ENCODE assay signal across 32 cellular contexts in the genomic region with DNA sequence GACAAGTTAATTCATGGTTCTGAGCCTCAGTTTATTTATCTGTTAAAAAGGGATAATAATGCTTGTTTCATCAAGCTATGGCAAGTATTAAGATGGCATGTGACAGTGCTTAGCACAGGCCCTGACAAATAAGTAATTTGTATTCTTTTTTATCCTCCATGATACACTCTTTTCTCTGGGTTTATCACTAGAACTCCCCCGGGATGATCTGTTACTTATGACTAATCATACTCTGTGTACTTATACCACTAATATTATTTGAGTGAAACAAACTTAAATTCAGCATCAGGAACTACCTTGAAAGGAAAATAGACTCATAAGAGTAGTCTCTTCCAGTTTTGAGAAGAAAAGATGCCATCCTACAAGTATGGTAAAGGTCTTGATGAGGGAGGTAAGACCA.
"Had no signal": no experiment of that assay in that cellular context is flagged by ENCODE, and none has a peak within 500 bp of the region (broad histone marks: within the 10 kb centered on the region; RNA-seq: fewer than 3 reads in every experiment).

No MANE protein-coding gene starts in this region.

- H3K27me3 Mint-ChIP-seq: activated CD4-positive, alpha-beta T cell treated with anti-CD3 and anti-CD28 coated beads for 36 hours; activated CD4-positive, alpha-beta T cell treated with anti-CD3 and anti-CD28 coated beads, Interleukin-2, amount 10 ng/mL, durations not matched to agents 24 days and 14 days; activated CD8-positive, alpha-beta T cell treated with anti-CD3 and anti-CD28 coated beads for 36 hours; activated naive CD4-positive, alpha-beta T cell treated with anti-CD3 and anti-CD28 coated beads, Interleukin-2, amount 50 U/mL, for 24 hours; activated naive CD8-positive, alpha-beta T cell treated with anti-CD3 and anti-CD28 coated beads for 36 hours; activated naive CD8-positive, alpha-beta T cell treated with anti-CD3 and anti-CD28 coated beads, Interleukin-2, amount 50 U/mL, for 24 hours; brain; T-helper 17 cell had no signal

- H3K4me3 Mint-ChIP-seq: activated CD4-positive, alpha-beta T cell treated with anti-CD3 and anti-CD28 coated beads for 36 hours; activated CD4-positive, alpha-beta T cell treated with anti-CD3 and anti-CD28 coated beads, Interleukin-2, amount 10 ng/mL, durations not matched to agents 24 days and 14 days; activated CD8-positive, alpha-beta T cell treated with anti-CD3 and anti-CD28 coated beads for 36 hours; activated naive CD4-positive, alpha-beta T cell treated with anti-CD3 and anti-CD28 coated beads for 36 hours; activated naive CD4-positive, alpha-beta T cell treated with anti-CD3 and anti-CD28 coated beads, Interleukin-2, amount 50 U/mL, for 24 hours; activated naive CD8-positive, alpha-beta T cell treated with anti-CD3 and anti-CD28 coated beads for 36 hours; activated naive CD8-positive, alpha-beta T cell treated with anti-CD3 and anti-CD28 coated beads, Interleukin-2, amount 50 U/mL, for 24 hours; activated T-cell treated with anti-CD3 and anti-CD28 coated beads, Interleukin-2, amount 50 U/mL, for 4 hours; brain; T-helper 17 cell had no signal

- H3K36me3 ChIP-seq: adrenal gland, breast epithelium, cardiac muscle cell, colonic mucosa, esophagus squamous epithelium, gastrocnemius medialis, heart left ventricle had no signal

- H3K4me3 ChIP-seq: adrenal gland, breast epithelium, cardiac muscle cell, colonic mucosa, esophagus squamous epithelium, gastrocnemius medialis, heart left ventricle had no signal

- H3K36me3 Mint-ChIP-seq: activated naive CD4-positive, alpha-beta T cell treated with anti-CD3 and anti-CD28 coated beads, Interleukin-2, amount 50 U/mL, for 24 hours; activated naive CD8-positive, alpha-beta T cell treated with anti-CD3 and anti-CD28 coated beads for 36 hours; brain had no signal

- ATAC-seq: activated CD4-positive, alpha-beta T cell treated with anti-CD3 and anti-CD28 coated beads for 36 hours; activated CD8-positive, alpha-beta T cell treated with anti-CD3 and anti-CD28 coated beads for 36 hours; activated naive CD8-positive, alpha-beta T cell treated with anti-CD3 and anti-CD28 coated beads, Interleukin-2, amount 50 U/mL, for 24 hours; activated T-cell treated with anti-CD3 and anti-CD28 coated beads, Interleukin-2, amount 50 U/mL, for 4 hours; gastrocnemius medialis; heart left ventricle; T-helper 17 cell had no signal

- H3K27ac ChIP-seq: adrenal gland, colonic mucosa, epithelial cell of prostate, esophagus squamous epithelium, foreskin keratinocyte, gastrocnemius medialis, heart left ventricle had no signal

- H3K27ac Mint-ChIP-seq: activated CD4-positive, alpha-beta T cell treated with anti-CD3 and anti-CD28 coated beads for 36 hours; activated CD4-positive, alpha-beta T cell treated with anti-CD3 and anti-CD28 coated beads, Interleukin-2, amount 10 ng/mL, durations not matched to agents 24 days and 14 days; activated CD8-positive, alpha-beta T cell treated with anti-CD3 and anti-CD28 coated beads for 36 hours; activated naive CD4-positive, alpha-beta T cell treated with anti-CD3 and anti-CD28 coated beads for 36 hours; activated naive CD4-positive, alpha-beta T cell treated with anti-CD3 and anti-CD28 coated beads, Interleukin-2, amount 50 U/mL, for 24 hours; activated naive CD8-positive, alpha-beta T cell treated with anti-CD3 and anti-CD28 coated beads for 36 hours; activated naive CD8-positive, alpha-beta T cell treated with anti-CD3 and anti-CD28 coated beads, Interleukin-2, amount 50 U/mL, for 24 hours; activated T-helper 2 cell treated with anti-CD3 and anti-CD28 coated beads, Interferon-gamma antibody, Interleukin-2, Interleukin-4, amounts not matched to agents 10 μg/mL and 5 μg/mL and 100 μg/mL, durations not matched to agents 14 hours and 24 hours and 36 hours; T-helper 17 cell had no signal

- H3K4me1 Mint-ChIP-seq: activated CD4-positive, alpha-beta T cell treated with anti-CD3 and anti-CD28 coated beads for 36 hours; activated CD4-positive, alpha-beta T cell treated with anti-CD3 and anti-CD28 coated beads, Interleukin-2, amount 10 ng/mL, durations not matched to agents 24 days and 14 days; activated naive CD4-positive, alpha-beta T cell treated with anti-CD3 and anti-CD28 coated beads, Interleukin-2, amount 50 U/mL, for 24 hours; activated naive CD8-positive, alpha-beta T cell treated with anti-CD3 and anti-CD28 coated beads for 36 hours; activated naive CD8-positive, alpha-beta T cell treated with anti-CD3 and anti-CD28 coated beads, Interleukin-2, amount 50 U/mL, for 24 hours; T-helper 17 cell had no signal

- H3K4me1 ChIP-seq: breast epithelium, gastrocnemius medialis, heart left ventricle had no signal

- DNase-seq: activated CD4-positive, alpha-beta T cell treated with anti-CD3 and anti-CD28 coated beads for 36 hours; activated CD4-positive, alpha-beta T cell treated with anti-CD3 and anti-CD28 coated beads, Interleukin-2, amount 10 ng/mL, durations not matched to agents 24 days and 14 days; activated CD4-positive, alpha-beta T cell treated with anti-CD3 and anti-CD28 coated beads, Interleukin-2, amount 50 U/mL, for 4 hours; activated CD4-positive, CD25-positive, alpha-beta regulatory T cell; activated CD4-positive, CD25-positive, alpha-beta regulatory T cell treated with anti-CD3 and anti-CD28 coated beads, Interleukin-2, amount 50 U/mL, for 72 hours; activated CD8-positive, alpha-beta memory T cell treated with anti-CD3 and anti-CD28 coated beads for 24 hours; activated CD8-positive, alpha-beta T cell treated with anti-CD3 and anti-CD28 coated beads for 36 hours; activated effector memory CD4-positive, alpha-beta T cell treated with anti-CD3 and anti-CD28 coated beads, Interleukin-2, amount 50 U/mL, for 16 hours; activated naive CD4-positive, alpha-beta T cell treated with anti-CD3 and anti-CD28 coated beads for 36 hours; activated naive CD8-positive, alpha-beta T cell treated with anti-CD3 and anti-CD28 coated beads for 36 hours; activated naive CD8-positive, alpha-beta T cell treated with anti-CD3 and anti-CD28 coated beads, Interleukin-2, amount 50 U/mL, for 24 hours; activated T-cell treated with anti-CD3 and anti-CD28 coated beads, Interleukin-2, amount 50 U/mL, for 4 hours; adrenal gland; amygdala; aorta; central memory CD4-positive, alpha-beta T cell; cerebellar nuclear complex; colonic mucosa; effector CD8-positive, alpha-beta T cell; esophagus squamous epithelium; foreskin keratinocyte; gastrocnemius medialis; glutamatergic neuron; heart left ventricle; T-helper 1 cell; T-helper 17 cell had no signal

- H3K9me3 Mint-ChIP-seq: activated CD4-positive, alpha-beta T cell treated with anti-CD3 and anti-CD28 coated beads, Interleukin-2, amount 10 ng/mL, durations not matched to agents 24 days and 14 days; activated CD8-positive, alpha-beta T cell treated with anti-CD3 and anti-CD28 coated beads for 36 hours; activated naive CD4-positive, alpha-beta T cell treated with anti-CD3 and anti-CD28 coated beads for 36 hours; activated naive CD4-positive, alpha-beta T cell treated with anti-CD3 and anti-CD28 coated beads, Interleukin-2, amount 50 U/mL, for 24 hours; activated naive CD8-positive, alpha-beta T cell treated with anti-CD3 and anti-CD28 coated beads for 36 hours; activated naive CD8-positive, alpha-beta T cell treated with anti-CD3 and anti-CD28 coated beads, Interleukin-2, amount 50 U/mL, for 24 hours; activated T-cell treated with anti-CD3 and anti-CD28 coated beads, Interleukin-2, amount 50 U/mL, for 4 hours; activated T-helper 2 cell treated with anti-CD3 and anti-CD28 coated beads, Interferon-gamma antibody, Interleukin-2, Interleukin-4, amounts not matched to agents 10 μg/mL and 5 μg/mL and 100 μg/mL, durations not matched to agents 14 hours and 24 hours and 36 hours; brain had no signal

- H3K27me3 ChIP-seq: adrenal gland, breast epithelium, cardiac muscle cell, colonic mucosa, esophagus squamous epithelium, foreskin keratinocyte, gastrocnemius medialis, heart left ventricle had no signal

- H3K9me3 ChIP-seq: adrenal gland, breast epithelium, colonic mucosa, esophagus squamous epithelium, gastrocnemius medialis, heart left ventricle had no signal
